Comparison of ENCODE assay signal across 1 cellular context in genomic region chr20:62134735-62135231, GRCh38.
TF ChIP-seq lines count a peak whose summit lies in the region.

No MANE protein-coding gene starts in this region.

TF ChIP-seq in GM12878, 131 proteins besides CTCF, POLR2A, EP300 and RAD21:
- peak; percentile 10 for TF ChIP-seq BCL3 (IDR thresholded peaks at IDR 0.05; ENCODE audit: borderline replicate concordance, insufficient read depth, low read depth, low read length, poor library complexity, severe bottlenecking)
- no peak for TF ChIP-seq NRF1 (conservative IDR thresholded peaks at IDR 0.05; ENCODE audit: low read depth, low read length)
- 0 out of 2 replicates have a peak, but pooled peaks have one; percentile 6 for TF ChIP-seq ATF2 (IDR thresholded peaks at IDR 0.05; ENCODE audit: low read length)
- TF ChIP-seq RB1 (IDR thresholded peaks at IDR 0.05; ENCODE audit: borderline replicate concordance) = no peak
- no peak for TF ChIP-seq HCFC1 (IDR thresholded peaks at IDR 0.05; ENCODE audit: low read length)
